In the genomic region with DNA sequence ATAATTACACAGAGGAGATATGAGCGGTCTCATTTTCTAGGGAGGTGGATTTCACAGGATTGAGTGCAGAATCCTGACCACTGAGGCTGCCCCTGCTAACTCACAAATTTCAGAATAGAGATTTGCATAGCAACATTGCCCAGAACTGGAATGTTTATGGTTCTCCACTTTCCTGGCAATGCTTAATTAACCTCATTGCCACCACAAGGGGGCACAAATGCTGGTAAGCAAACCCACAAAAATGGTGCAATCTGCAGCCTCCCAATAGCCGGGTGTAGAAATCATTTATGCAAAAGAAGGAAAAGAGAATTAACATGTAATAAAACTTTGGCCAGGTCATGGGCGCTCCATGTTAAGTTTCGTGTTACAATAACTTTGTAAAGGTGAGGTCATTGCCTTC, we compare ENCODE assay signal across 8 cellular contexts.
A peak's percentile ranks its signal among the peaks of the same experiment; 100 is the strongest.
DNase-seq lines count a peak whose midpoint lies in the region; ATAC-seq and TF ChIP-seq lines count a peak whose summit lies in the region.

No MANE protein-coding gene starts in this region.

- no peaks in the 10 kb centered on the region for H3K36me3 ChIP-seq in iPS DF 6.9 (ENCODE audit: control insufficient read depth, insufficient read depth, low read length)

- H3K27ac Mint-ChIP-seq in natural killer cell = no peak overlapping the region
- no peak overlapping the region for H3K27ac Mint-ChIP-seq in natural killer cell treated with Interleukin-12 subunit alpha and Interleukin-12 subunit beta and Interleukin-15 and Interleukin-18, amount 100 ng/mL, for 72 hours
- no peak overlapping the region for H3K27ac Mint-ChIP-seq in activated CD8-positive, alpha-beta T cell treated with anti-CD3 and anti-CD28 coated beads for 36 hours

- peak; percentile 77 for TF ChIP-seq CTCF in natural killer cell (IDR thresholded peaks at IDR 0.05)
- peak; percentile 68 for TF ChIP-seq CTCF in activated CD8-positive, alpha-beta T cell treated with anti-CD3 and anti-CD28 coated beads for 36 hours (IDR thresholded peaks at IDR 0.05)

- H3K27me3 ChIP-seq in iPS DF 6.9 (ENCODE audit: control insufficient read depth, insufficient read depth, low read length) = no peaks in the 10 kb centered on the region

- peaks cover 26% of the 10 kb centered on the region for H3K36me3 Mint-ChIP-seq in natural killer cell
- no peaks in the 10 kb centered on the region for H3K36me3 Mint-ChIP-seq in natural killer cell treated with Interleukin-12 subunit alpha and Interleukin-12 subunit beta and Interleukin-15 and Interleukin-18, amount 100 ng/mL, for 72 hours
- H3K36me3 Mint-ChIP-seq in activated CD8-positive, alpha-beta T cell treated with anti-CD3 and anti-CD28 coated beads for 36 hours (ENCODE audit: low read depth) = no peaks in the 10 kb centered on the region

- POLR2A ChIA-PET in activated CD8-positive, alpha-beta T cell treated with anti-CD3 and anti-CD28 coated beads for 36 hours (lab: Charles Lee) = no interaction called here

- no peak overlapping the region for H3K4me3 ChIP-seq in iPS DF 6.9 (ENCODE audit: low read length)

- no peaks in the 10 kb centered on the region for H3K9me3 Mint-ChIP-seq in natural killer cell
- no peaks in the 10 kb centered on the region for H3K9me3 Mint-ChIP-seq in natural killer cell treated with Interleukin-12 subunit alpha and Interleukin-12 subunit beta and Interleukin-15 and Interleukin-18, amount 100 ng/mL, for 72 hours
- H3K9me3 Mint-ChIP-seq in activated CD8-positive, alpha-beta T cell treated with anti-CD3 and anti-CD28 coated beads for 36 hours = no peaks in the 10 kb centered on the region

- CTCF ChIA-PET in activated CD8-positive, alpha-beta T cell treated with anti-CD3 and anti-CD28 coated beads for 36 hours (lab: Charles Lee) = interaction anchor here (1.0 to 3.3 kb wide), 3 partner anchors 55 to 204 kb away, joined by 3 to 11 read pairs (median 8); no protein-coding TSS in a partner anchor

- no peak for DNase-seq in natural killer cell
- no peak for DNase-seq in natural killer cell treated with Interleukin-12 subunit alpha and Interleukin-12 subunit beta and Interleukin-15 and Interleukin-18, amount 100 ng/mL, for 72 hours (ENCODE audit: low spot score)
- peak; percentile 3 for DNase-seq in M059J (ENCODE audit: low read depth)
- DNase-seq in activated CD8-positive, alpha-beta T cell treated with anti-CD3 and anti-CD28 coated beads for 36 hours = peak; percentile 35
- DNase-seq in iPS DF 6.9 (ENCODE audit: low read depth, low spot score) = peak; percentile 16
- DNase-seq in stimulated activated naive CD8-positive, alpha-beta T cell treated with anti-CD3 and anti-CD28 coated beads, Interleukin-15, Interleukin-2, amounts not matched to agents 100 U/mL and 50 U/mL, for 24 hours = peak; percentile 17
- no peak for DNase-seq in HCEC 1CT
- no peak for DNase-seq in sciatic nerve (ENCODE audit: low spot score)

- intact Hi-C loops in natural killer cell (cut with micrococcal nuclease) = loop anchor here (1.0 kb wide), 2 partner anchors 56 to 204 kb away; no protein-coding TSS in a partner anchor
- intact Hi-C loops in activated CD8-positive, alpha-beta T cell treated with anti-CD3 and anti-CD28 coated beads for 36 hours (cut with micrococcal nuclease) = loop anchor here (5.0 kb wide), 2 partner anchors 54 to 204 kb away; no protein-coding TSS in a partner anchor
- intact Hi-C loops in sciatic nerve (cut with DNase I) = no loop called here

- H3K9me3 ChIP-seq in iPS DF 6.9 (ENCODE audit: control insufficient read depth, insufficient read depth, low read length) = no peaks in the 10 kb centered on the region

- peak overlapping the region; percentile 5 for H3K4me3 Mint-ChIP-seq in natural killer cell
- H3K4me3 Mint-ChIP-seq in natural killer cell treated with Interleukin-12 subunit alpha and Interleukin-12 subunit beta and Interleukin-15 and Interleukin-18, amount 100 ng/mL, for 72 hours = no peak overlapping the region
- H3K4me3 Mint-ChIP-seq in activated CD8-positive, alpha-beta T cell treated with anti-CD3 and anti-CD28 coated beads for 36 hours = no peak overlapping the region

- no peak for ATAC-seq in natural killer cell
- no peak for ATAC-seq in natural killer cell treated with Interleukin-12 subunit alpha and Interleukin-12 subunit beta and Interleukin-15 and Interleukin-18, amount 100 ng/mL, for 72 hours
- no peak for ATAC-seq in activated CD8-positive, alpha-beta T cell treated with anti-CD3 and anti-CD28 coated beads for 36 hours
- ATAC-seq in stimulated activated naive CD8-positive, alpha-beta T cell treated with anti-CD3 and anti-CD28 coated beads, Interleukin-15, Interleukin-2, amounts not matched to agents 100 U/mL and 50 U/mL, for 24 hours = no peak
- ATAC-seq in sciatic nerve = no peak

- no peaks in the 10 kb centered on the region for H3K4me1 ChIP-seq in iPS DF 6.9 (ENCODE audit: control insufficient read depth, insufficient read depth, low read length)

- H3K27me3 Mint-ChIP-seq in natural killer cell (ENCODE audit: low read depth in 2 of 2) = no peaks in the 10 kb centered on the region
- no peaks in the 10 kb centered on the region for H3K27me3 Mint-ChIP-seq in natural killer cell treated with Interleukin-12 subunit alpha and Interleukin-12 subunit beta and Interleukin-15 and Interleukin-18, amount 100 ng/mL, for 72 hours
- peaks cover 3% of the 10 kb centered on the region for H3K27me3 Mint-ChIP-seq in activated CD8-positive, alpha-beta T cell treated with anti-CD3 and anti-CD28 coated beads for 36 hours

- WGBS in iPS DF 6.9 (ENCODE audit: insufficient coverage, insufficient read length) = no CpG with 5 or more reads among the region's 4 CpGs

- H3K4me1 Mint-ChIP-seq in natural killer cell = no peaks in the 10 kb centered on the region
- no peaks in the 10 kb centered on the region for H3K4me1 Mint-ChIP-seq in natural killer cell treated with Interleukin-12 subunit alpha and Interleukin-12 subunit beta and Interleukin-15 and Interleukin-18, amount 100 ng/mL, for 72 hours (ENCODE audit: low read depth in 2 of 2)
- H3K4me1 Mint-ChIP-seq in activated CD8-positive, alpha-beta T cell treated with anti-CD3 and anti-CD28 coated beads for 36 hours (ENCODE audit: low read depth) = no peaks in the 10 kb centered on the region

- H3K27ac ChIP-seq in iPS DF 6.9 (ENCODE audit: low read length) = no peak overlapping the region

Comparison
In these comparisons a context has a peak if more than half of its experiments do, and no peak if none do; other contexts are left out.
1. DNase-seq: peak in M059J (single experiment), activated CD8-positive, alpha-beta T cell treated with anti-CD3 and anti-CD28 coated beads for 36 hours (single experiment), iPS DF 6.9 (single experiment) and stimulated activated naive CD8-positive, alpha-beta T cell treated with anti-CD3 and anti-CD28 coated beads, Interleukin-15, Interleukin-2, amounts not matched to agents 100 U/mL and 50 U/mL, for 24 hours (single experiment); none in natural killer cell (single experiment), natural killer cell treated with Interleukin-12 subunit alpha and Interleukin-12 subunit beta and Interleukin-15 and Interleukin-18, amount 100 ng/mL, for 72 hours (single experiment), HCEC 1CT (single experiment) and sciatic nerve (single experiment).